In the genomic region with DNA sequence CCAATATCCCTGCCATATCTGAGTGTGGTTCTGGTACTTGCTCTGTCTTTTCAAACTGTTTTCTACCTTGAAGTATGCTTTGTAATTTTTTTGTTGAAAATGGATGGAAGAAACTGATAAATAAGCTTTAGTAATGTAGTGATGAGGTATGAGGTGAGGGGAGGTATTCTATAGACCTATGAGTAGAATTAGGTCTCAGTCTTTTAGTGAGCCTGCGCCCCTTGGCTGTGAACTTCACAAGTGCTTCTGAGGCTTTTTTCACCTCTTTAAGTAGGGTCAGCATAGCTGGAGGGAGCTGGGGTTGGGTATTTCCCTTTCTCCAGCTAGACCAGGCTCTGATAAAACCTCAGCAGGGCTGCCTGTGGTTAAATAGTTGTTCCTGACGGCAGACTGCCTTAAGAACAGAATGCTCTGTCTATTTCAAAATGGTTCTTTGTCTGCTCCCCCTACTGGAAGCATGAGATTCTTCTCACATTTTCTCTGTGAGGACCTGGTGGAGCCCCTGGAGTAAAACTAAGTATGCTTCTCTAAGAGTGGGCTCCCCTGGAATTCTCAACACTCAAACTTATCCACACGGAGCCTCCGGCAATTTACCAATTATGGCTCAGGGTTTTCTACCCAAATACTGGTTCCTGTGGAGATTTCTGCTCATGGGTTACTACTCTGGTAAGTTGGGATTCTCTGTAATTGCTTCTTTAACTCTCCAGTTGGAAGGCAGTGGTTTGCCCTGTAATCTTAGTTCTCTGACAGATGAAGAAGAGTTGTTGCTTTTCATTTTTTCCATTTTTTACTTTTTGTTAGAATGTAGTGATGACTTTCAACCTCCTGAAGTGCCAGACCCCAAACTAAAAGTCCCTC, we compare ENCODE assay signal across 9 cellular contexts. TPM values are rescaled to one million over a fixed set of nuclear protein-coding genes. Genes with fewer than 3 reads are reported as not detected.
DNase-seq lines count a peak whose midpoint lies in the region; ATAC-seq and TF ChIP-seq lines count a peak whose summit lies in the region.
"Had no signal": no experiment of that assay in that cellular context is flagged by ENCODE, and none has a peak within 500 bp of the region (broad histone marks: within the 10 kb centered on the region; RNA-seq: fewer than 3 reads in every experiment).

No MANE protein-coding gene starts in this region.

- ATAC-seq in Panc1 (peak; percentile 85), GM19452 (IDR thresholded peaks at IDR 0.05; ENCODE audit: unreplicated experiment) (no peak)
- ATAC-seq in activated T-helper 17 cell treated with anti-CD3 and anti-CD28 coated beads, Interleukin-2, amount 50 U/mL, for 72 hours (replicated peaks), result no peak

- H3F3A ChIP-seq in GM23248 (ENCODE audit: insufficient read depth), result no peaks in the 10 kb centered on the region

- no peaks in the 10 kb centered on the region for H3K9me2 ChIP-seq in GM23248 (ENCODE audit: insufficient read depth)

- H3K79me2 ChIP-seq in GM23248 (ENCODE audit: insufficient read depth), result no peaks in the 10 kb centered on the region

- TF ChIP-seq CTCF in AG04450 (IDR thresholded peaks at IDR 0.05; ENCODE audit: low read depth, low read length) (peak; percentile 71), Panc1 (IDR thresholded peaks at IDR 0.05) (peak; percentile 79), epithelial cell of proximal tubule (conservative IDR thresholded peaks at IDR 0.05; ENCODE audit: low read depth, low read length) (peak; percentile 76), nephron progenitor cell (IDR thresholded peaks at IDR 0.05) (peak; percentile 55)

- H3K9ac ChIP-seq in GM23248, result no peak overlapping the region

- CTCF ChIA-PET in AG04450 (lab: Charles Lee) (interaction anchor here (0.5 to 5.0 kb wide), 6 partner anchors 10 to 1489 kb away, joined by 3 to 38 read pairs (median 4); no protein-coding TSS in a partner anchor), Panc1 (lab: Charles Lee) (no interaction called here)

- H3K36me3 ChIP-seq in GM23248 (ENCODE audit: low read depth), result no peaks in the 10 kb centered on the region
- no peaks in the 10 kb centered on the region for H3K36me3 ChIP-seq in Panc1 (ENCODE audit: control insufficient read depth, insufficient read depth, low read length)

- H3K9me3 ChIP-seq in AG04450 (ENCODE audit: control insufficient read depth, insufficient read depth, low read length) (no peaks in the 10 kb centered on the region), GM23248 (ENCODE audit: low read depth) (no peaks in the 10 kb centered on the region), Panc1 (ENCODE audit: control insufficient read depth, insufficient read depth, low read depth, low read length) (peaks cover 4% of the 10 kb centered on the region; the same call in 1 of the 2 replicates)

- no peak overlapping the region for H3K27ac Mint-ChIP-seq in nephron progenitor cell
- H3K27ac Mint-ChIP-seq in activated T-helper 17 cell treated with anti-CD3 and anti-CD28 coated beads, Interleukin-2, amount 50 U/mL, for 72 hours, result no peak overlapping the region
- H3K27ac Mint-ChIP-seq: dendritic cell treated with granulocyte-macrophage colony-stimulating factor and Interleukin-4, amounts not matched to agents 40 ng/mL and 50 ng/mL, for 4 days had no signal

- H2AFZ ChIP-seq in GM23248, result peak overlapping the region; percentile 59; the same call in 1 of the 2 replicates

- no peak overlapping the region for H3K4me3 Mint-ChIP-seq in nephron progenitor cell
- no peak overlapping the region for H3K4me3 Mint-ChIP-seq in activated T-helper 17 cell treated with anti-CD3 and anti-CD28 coated beads, Interleukin-2, amount 50 U/mL, for 72 hours
- H3K4me3 Mint-ChIP-seq: dendritic cell treated with granulocyte-macrophage colony-stimulating factor and Interleukin-4, amounts not matched to agents 40 ng/mL and 50 ng/mL, for 4 days had no signal

- H3K27ac ChIP-seq in AG04450 (ENCODE audit: low read depth, low read length), result no peak overlapping the region
- no peak overlapping the region for H3K27ac ChIP-seq in GM23248
- no peak overlapping the region for H3K27ac ChIP-seq in Panc1 (ENCODE audit: low read length)

- no peaks in the 10 kb centered on the region for H3K27me3 Mint-ChIP-seq in nephron progenitor cell (ENCODE audit: low read depth, poor library complexity)
- peaks cover 38% of the 10 kb centered on the region for H3K27me3 Mint-ChIP-seq in activated T-helper 17 cell treated with anti-CD3 and anti-CD28 coated beads, Interleukin-2, amount 50 U/mL, for 72 hours

- POLR2A ChIA-PET in AG04450 (lab: Yijun Ruan, JAX), result no interaction called here
- POLR2A ChIA-PET in Panc1 (lab: Charles Lee), result no interaction called here

- H3K4me1 ChIP-seq in GM23248 (ENCODE audit: insufficient read depth) (no peaks in the 10 kb centered on the region), Panc1 (ENCODE audit: control insufficient read depth, insufficient read depth, low read length) (no peaks in the 10 kb centered on the region)

- peak; percentile 24 for DNase-seq in AG04450 (ENCODE audit: low read depth, low spot score)
- peak; percentile 77 for DNase-seq in GM23248
- peak; percentile 20 for DNase-seq in Panc1 (ENCODE audit: low read depth, low spot score)
- peak; percentile 30 for DNase-seq in epithelial cell of proximal tubule (ENCODE audit: low read depth)
- no peak for DNase-seq in nephron progenitor cell
- no peak for DNase-seq in KG1 (lab: John Stamatoyannopoulos, UW)

- H3K27me3 ChIP-seq in AG04450 (ENCODE audit: control insufficient read depth, insufficient read depth, low read length) (peaks cover 7% of the 10 kb centered on the region), GM23248 (replicated peaks; ENCODE audit: insufficient read depth) (no peaks in the 10 kb centered on the region), Panc1 (ENCODE audit: control insufficient read depth, insufficient read depth, low read length) (peaks cover 8% of the 10 kb centered on the region)

- H4K20me1 ChIP-seq in GM23248 (ENCODE audit: insufficient read depth), result no peaks in the 10 kb centered on the region

- intact Hi-C loops in Panc1 (cut with micrococcal nuclease; ENCODE audit: unreplicated experiment), result loop anchor here (5.0 kb wide), 1 partner anchor 115 kb away; no protein-coding TSS in a partner anchor

- peaks cover 7% of the 10 kb centered on the region for H3K36me3 Mint-ChIP-seq in nephron progenitor cell (ENCODE audit: low read depth)
- no peaks in the 10 kb centered on the region for H3K36me3 Mint-ChIP-seq in activated T-helper 17 cell treated with anti-CD3 and anti-CD28 coated beads, Interleukin-2, amount 50 U/mL, for 72 hours (ENCODE audit: low read depth)

- in situ Hi-C loops in GM23248 (cut with MboI), result no loop called here
- in situ Hi-C loops in Panc1 (cut with HindIII; ENCODE audit: low pct_unique_long_range_greater_than_20kb, low sequenced_read_pairs), result no loop called here

- 40 to 42% methylated on average over 4 of the region's 4 CpGs for WGBS in GM23248 (ENCODE audit: low coverage in 1 of 2, low lambda C conversion rate in 2 of 2, missing lambda C conversion rate in 2 of 2), 2 experiments

- no peak overlapping the region for H3K4me3 ChIP-seq in AG04450 (ENCODE audit: low read depth, low read length)
- no peak overlapping the region for H3K4me3 ChIP-seq in GM23248
- no peak overlapping the region for H3K4me3 ChIP-seq in Panc1 (ENCODE audit: low read depth in 2 of 2, low read length in 2 of 2)
- H3K4me3 ChIP-seq in epithelial cell of proximal tubule (ENCODE audit: low read depth, low read length), result no peak overlapping the region

- H3K4me1 Mint-ChIP-seq in nephron progenitor cell, result no peaks in the 10 kb centered on the region
- no peaks in the 10 kb centered on the region for H3K4me1 Mint-ChIP-seq in activated T-helper 17 cell treated with anti-CD3 and anti-CD28 coated beads, Interleukin-2, amount 50 U/mL, for 72 hours

- BruUV-seq in Panc1 (replicated peaks; lab: Mats Ljungman, UMichigan), result no TSS peak

- peaks cover 28% of the 10 kb centered on the region for H3K9me3 Mint-ChIP-seq in nephron progenitor cell
- peaks cover 8% of the 10 kb centered on the region for H3K9me3 Mint-ChIP-seq in activated T-helper 17 cell treated with anti-CD3 and anti-CD28 coated beads, Interleukin-2, amount 50 U/mL, for 72 hours

- H3K4me2 ChIP-seq in GM23248 (ENCODE audit: unreplicated experiment), result no peak overlapping the region

RNA-seq across cellular contexts. Expression of a gene that starts 13.1 kb away (rescaled TPM):
- polyA plus RNA-seq in AG04450 (2011; rRNA removed) (0.31 TPM in 1 of 2 replicates, not detected in the other), GM23248 (2016; fragmentation: Nextera tagmentation; extraction: Ambion mirVana) (not detected in 2 replicates)
- 0.13 and 0.87 TPM in 2 replicates for polyA minus RNA-seq in AG04450 (2011; rRNA and poly(A)+ RNA removed)
- not detected in 2 replicates for total RNA-seq in GM23248 (2014; rRNA removed; shearing (Covaris generic))
- total RNA-seq in Panc1 (2021; ENCODE audit: unreplicated experiment) (not detected), epithelial cell of proximal tubule (not detected in 2 replicates)
- polyA plus RNA-seq in Panc1 (2012; ENCODE audit: insufficient read length), result 0.90 TPM
- total RNA-seq in activated T-helper 17 cell treated with anti-CD3 and anti-CD28 coated beads, Interleukin-2, amount 50 U/mL, for 72 hours, result not detected

RNA-seq across cellular contexts. Expression of a gene that starts 14.0 kb away (rescaled TPM):
- not detected in 2 replicates for polyA plus RNA-seq in AG04450 (2011; rRNA removed)
- 0.18 TPM in 1 of 2 replicates, not detected in the other for polyA minus RNA-seq in AG04450 (2011; rRNA and poly(A)+ RNA removed)
- not detected in 2 replicates for total RNA-seq in GM23248 (2014; rRNA removed; shearing (Covaris generic))
- polyA plus RNA-seq in GM23248 (2016; fragmentation: Nextera tagmentation; extraction: Ambion mirVana), result not detected in 2 replicates
- total RNA-seq in Panc1 (2021; ENCODE audit: unreplicated experiment), result not detected
- not detected for polyA plus RNA-seq in Panc1 (2012; ENCODE audit: insufficient read length)
- total RNA-seq in epithelial cell of proximal tubule, result 0.29 TPM in 1 of 2 replicates, not detected in the other
- total RNA-seq in activated T-helper 17 cell treated with anti-CD3 and anti-CD28 coated beads, Interleukin-2, amount 50 U/mL, for 72 hours, result not detected

RNA-seq across cellular contexts. Expression of a gene that starts 33.5 kb away (rescaled TPM):
- polyA plus RNA-seq in AG04450 (2011; rRNA removed), result not detected in 2 replicates
- not detected in 2 replicates for polyA minus RNA-seq in AG04450 (2011; rRNA and poly(A)+ RNA removed)
- total RNA-seq in GM23248 (2014; rRNA removed; shearing (Covaris generic)), result not detected in 2 replicates
- not detected in 2 replicates for polyA plus RNA-seq in GM23248 (2016; fragmentation: Nextera tagmentation; extraction: Ambion mirVana)
- not detected for total RNA-seq in Panc1 (2021; ENCODE audit: unreplicated experiment)
- polyA plus RNA-seq in Panc1 (2012; ENCODE audit: insufficient read length), result not detected
- not detected in 2 replicates for total RNA-seq in epithelial cell of proximal tubule
- total RNA-seq in activated T-helper 17 cell treated with anti-CD3 and anti-CD28 coated beads, Interleukin-2, amount 50 U/mL, for 72 hours, result not detected

RNA-seq across cellular contexts. Expression of a gene that starts 45.9 kb away (rescaled TPM):
- not detected in 2 replicates for polyA plus RNA-seq in AG04450 (2011; rRNA removed)
- polyA minus RNA-seq in AG04450 (2011; rRNA and poly(A)+ RNA removed), result not detected in 2 replicates
- total RNA-seq in GM23248 (2014; rRNA removed; shearing (Covaris generic)), result not detected in 2 replicates
- not detected in 2 replicates for polyA plus RNA-seq in GM23248 (2016; fragmentation: Nextera tagmentation; extraction: Ambion mirVana)
- not detected for total RNA-seq in Panc1 (2021; ENCODE audit: unreplicated experiment)
- not detected for polyA plus RNA-seq in Panc1 (2012; ENCODE audit: insufficient read length)
- not detected in 2 replicates for total RNA-seq in epithelial cell of proximal tubule
- not detected for total RNA-seq in activated T-helper 17 cell treated with anti-CD3 and anti-CD28 coated beads, Interleukin-2, amount 50 U/mL, for 72 hours

RNA-seq across cellular contexts. Expression of a gene that starts 55.1 kb away (rescaled TPM):
- polyA plus RNA-seq in AG04450 (2011; rRNA removed), result not detected in 2 replicates
- not detected in 2 replicates for polyA minus RNA-seq in AG04450 (2011; rRNA and poly(A)+ RNA removed)
- total RNA-seq in GM23248 (2014; rRNA removed; shearing (Covaris generic)), result not detected in 2 replicates
- polyA plus RNA-seq in GM23248 (2016; fragmentation: Nextera tagmentation; extraction: Ambion mirVana), result not detected in 2 replicates
- total RNA-seq in Panc1 (2021; ENCODE audit: unreplicated experiment), result not detected
- not detected for polyA plus RNA-seq in Panc1 (2012; ENCODE audit: insufficient read length)
- not detected in 2 replicates for total RNA-seq in epithelial cell of proximal tubule
- not detected for total RNA-seq in activated T-helper 17 cell treated with anti-CD3 and anti-CD28 coated beads, Interleukin-2, amount 50 U/mL, for 72 hours

Comparison
In these comparisons a context has a peak if more than half of its experiments do, and no peak if none do; other contexts are left out.
1. DNase-seq: peak in AG04450 (single experiment), GM23248 (single experiment), Panc1 (single experiment) and epithelial cell of proximal tubule (single experiment); none in nephron progenitor cell (single experiment) and KG1 (single experiment).
2. Peak in every context shown above with its lines, with median percentiles within 50 percentile points of each other: CTCF ChIP-seq.